In genomic region chr7:69599879-69600764, GRCh38 we compare ENCODE assay signal across 8 cellular contexts. TPM values are rescaled to one million over a fixed set of nuclear protein-coding genes. Genes with fewer than 3 reads are reported as not detected.
DNase-seq lines count a peak whose midpoint lies in the region; ATAC-seq and TF ChIP-seq lines count a peak whose summit lies in the region.

No MANE protein-coding gene starts in this region.

- peak; percentile 20 to 36 for DNase-seq in cardiac muscle cell (ENCODE audit: low read depth in 1 of 2, low spot score in 1 of 2)
- no peak for DNase-seq in Right ventricle myocardium inferior (ENCODE audit: missing footprints)
- no peak for DNase-seq in activated naive CD8-positive, alpha-beta T cell treated with anti-CD3 and anti-CD28 coated beads, Interleukin-2, amount 50 U/mL, for 24 hours
- no peak for DNase-seq in memory B cell (ENCODE audit: low spot score in 2 of 2)
- DNase-seq in uterus: peak in 1 of 2 donors; percentile 25
- DNase-seq in central memory CD4-positive, alpha-beta T cell: no peak
- DNase-seq in RWPE1 (ENCODE audit: low spot score): no peak

- H3K9me3 ChIP-seq in cardiac muscle cell (ENCODE audit: low read depth) (no peaks in the 10 kb centered on the region), uterus (no peaks in the 10 kb centered on the region)

- H3K27ac ChIP-seq in cardiac muscle cell (no peak overlapping the region), uterus (peak overlapping the region in 1 of 2 donors; percentile 93), RWPE1 (no peak overlapping the region)

- POLR2A ChIA-PET in RWPE1 (lab: Yijun Ruan, JAX; ENCODE audit: low non-redundant PET): no interaction called here

- H3K4me3 ChIP-seq in cardiac muscle cell: peak overlapping the region; percentile 91
- H3K4me3 ChIP-seq in uterus: peak overlapping the region; percentile 59 to 92

- H3K4me3 Mint-ChIP-seq in activated naive CD8-positive, alpha-beta T cell treated with anti-CD3 and anti-CD28 coated beads, Interleukin-2, amount 50 U/mL, for 24 hours: peak overlapping the region; percentile 67
- H3K4me3 Mint-ChIP-seq in memory B cell: peak overlapping the region; percentile 84

- TF ChIP-seq POLR2A in uterus (IDR thresholded peaks at IDR 0.05): no peak

- no peaks in the 10 kb centered on the region for H3K36me3 ChIP-seq in cardiac muscle cell
- no peaks in the 10 kb centered on the region for H3K36me3 ChIP-seq in uterus

- CTCF ChIA-PET in RWPE1 (lab: Yijun Ruan, JAX): no interaction called here

- H3K9me3 Mint-ChIP-seq in activated naive CD8-positive, alpha-beta T cell treated with anti-CD3 and anti-CD28 coated beads, Interleukin-2, amount 50 U/mL, for 24 hours: no peaks in the 10 kb centered on the region
- no peaks in the 10 kb centered on the region for H3K9me3 Mint-ChIP-seq in memory B cell

- H3K27me3 ChIP-seq in cardiac muscle cell (peaks cover 19% of the 10 kb centered on the region), uterus (no peaks in the 10 kb centered on the region)

- peaks cover 8% of the 10 kb centered on the region for H3K4me1 Mint-ChIP-seq in activated naive CD8-positive, alpha-beta T cell treated with anti-CD3 and anti-CD28 coated beads, Interleukin-2, amount 50 U/mL, for 24 hours
- peaks cover 11% of the 10 kb centered on the region for H3K4me1 Mint-ChIP-seq in memory B cell

- no peak overlapping the region for H3K27ac Mint-ChIP-seq in activated naive CD8-positive, alpha-beta T cell treated with anti-CD3 and anti-CD28 coated beads, Interleukin-2, amount 50 U/mL, for 24 hours
- H3K27ac Mint-ChIP-seq in memory B cell: peak overlapping the region; percentile 54

- intact Hi-C loops in Right ventricle myocardium inferior (cut with DNase I): loop anchor here (5.0 to 10.0 kb wide), 3 partner anchors 52 to 285 kb away; no protein-coding TSS in a partner anchor
- intact Hi-C loops in uterus (cut with DNase I; ENCODE audit: low total_unique reads): no loop called here

- TF ChIP-seq CTCF in cardiac muscle cell (IDR thresholded peaks at IDR 0.05; ENCODE audit: low read depth, low read length) (no peak), uterus (IDR thresholded peaks at IDR 0.05) (no peak), RWPE1 (conservative IDR thresholded peaks at IDR 0.05; ENCODE audit: low read depth) (no peak)

- H3K36me3 Mint-ChIP-seq in activated naive CD8-positive, alpha-beta T cell treated with anti-CD3 and anti-CD28 coated beads, Interleukin-2, amount 50 U/mL, for 24 hours (ENCODE audit: low read depth): no peaks in the 10 kb centered on the region
- H3K36me3 Mint-ChIP-seq in memory B cell: peaks cover 2% of the 10 kb centered on the region

- H3K4me1 ChIP-seq in cardiac muscle cell (ENCODE audit: low read depth) (peaks cover 32% of the 10 kb centered on the region), uterus (no peaks in the 10 kb centered on the region)

- H3K27me3 Mint-ChIP-seq in activated naive CD8-positive, alpha-beta T cell treated with anti-CD3 and anti-CD28 coated beads, Interleukin-2, amount 50 U/mL, for 24 hours: peaks cover 33% of the 10 kb centered on the region
- no peaks in the 10 kb centered on the region for H3K27me3 Mint-ChIP-seq in memory B cell

- ATAC-seq in Right ventricle myocardium inferior: no peak
- no peak for ATAC-seq in activated naive CD8-positive, alpha-beta T cell treated with anti-CD3 and anti-CD28 coated beads, Interleukin-2, amount 50 U/mL, for 24 hours
- ATAC-seq in memory B cell (ENCODE audit: low read depth): no peak
- no peak for ATAC-seq in HG02870 (IDR thresholded peaks at IDR 0.05; ENCODE audit: unreplicated experiment)

RNA-seq across cellular contexts. Expression of gene AUTS2, which starts 1.8 kb away (rescaled TPM):
- total RNA-seq in cardiac muscle cell (22.6 and 45.5 TPM in 2 replicates), Right ventricle myocardium inferior (5.3 TPM), uterus (10 to 100 TPM; 10.5 to 58.2 (median 30.0) TPM)
- 41.0 and 50.1 TPM in 2 replicates for polyA plus RNA-seq in cardiac muscle cell

Comparison
In these comparisons a context has a peak if more than half of its experiments do, and no peak if none do; other contexts are left out.
1. DNase-seq: peak in cardiac muscle cell (2 of 2); none in Right ventricle myocardium inferior (single experiment), activated naive CD8-positive, alpha-beta T cell treated with anti-CD3 and anti-CD28 coated beads, Interleukin-2, amount 50 U/mL, for 24 hours (single experiment), memory B cell (0 of 2), central memory CD4-positive, alpha-beta T cell (single experiment) and RWPE1 (single experiment).